In the genomic region with DNA sequence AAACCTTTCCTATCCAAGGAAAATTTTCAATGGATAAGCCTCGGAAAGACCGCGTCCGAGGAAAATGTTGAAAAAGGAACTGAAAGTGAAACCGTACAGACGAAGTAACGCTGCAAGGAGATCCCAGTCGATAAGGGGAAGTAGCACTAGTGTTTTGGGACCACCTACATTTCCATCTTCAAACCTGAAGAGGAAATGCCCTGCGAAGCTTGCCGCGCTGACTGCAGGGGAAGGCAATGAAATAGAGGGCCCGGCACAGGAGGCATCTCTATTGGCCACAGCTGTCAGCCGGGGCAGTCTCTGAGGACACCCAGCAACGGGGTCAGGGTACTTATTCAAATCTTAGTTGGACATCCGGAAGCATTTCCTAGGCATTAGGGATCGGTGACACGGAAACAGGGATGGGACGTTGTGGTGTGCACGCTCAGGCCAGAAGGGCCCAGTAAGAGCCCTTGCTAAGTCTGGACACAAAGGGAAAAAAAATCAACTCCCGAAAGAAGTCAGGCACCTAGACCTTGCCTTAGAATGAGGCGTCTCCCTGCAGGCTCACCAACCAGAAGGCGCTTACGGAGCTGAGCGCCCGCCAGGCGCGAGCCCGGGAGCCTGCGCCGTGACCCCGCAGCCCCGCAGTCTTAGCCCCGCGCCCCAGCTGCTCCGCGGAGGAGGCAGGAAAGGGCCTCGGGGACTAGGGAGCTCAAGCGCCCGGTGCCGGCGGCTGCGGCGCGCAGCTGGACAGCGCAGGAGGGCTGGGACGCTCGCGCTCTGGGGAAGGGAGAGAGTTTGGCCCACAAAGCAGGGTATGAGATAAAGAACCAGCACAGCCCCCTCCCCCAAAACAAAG, we compare ENCODE assay signal across 1 cellular context.
TF ChIP-seq lines count a peak whose summit lies in the region.

No MANE protein-coding gene starts in this region.

TF ChIP-seq in HepG2, 621 proteins besides CTCF, POLR2A, EP300 and RAD21 (continued from another document and continues in another):
- TF ChIP-seq, protein P1, sequence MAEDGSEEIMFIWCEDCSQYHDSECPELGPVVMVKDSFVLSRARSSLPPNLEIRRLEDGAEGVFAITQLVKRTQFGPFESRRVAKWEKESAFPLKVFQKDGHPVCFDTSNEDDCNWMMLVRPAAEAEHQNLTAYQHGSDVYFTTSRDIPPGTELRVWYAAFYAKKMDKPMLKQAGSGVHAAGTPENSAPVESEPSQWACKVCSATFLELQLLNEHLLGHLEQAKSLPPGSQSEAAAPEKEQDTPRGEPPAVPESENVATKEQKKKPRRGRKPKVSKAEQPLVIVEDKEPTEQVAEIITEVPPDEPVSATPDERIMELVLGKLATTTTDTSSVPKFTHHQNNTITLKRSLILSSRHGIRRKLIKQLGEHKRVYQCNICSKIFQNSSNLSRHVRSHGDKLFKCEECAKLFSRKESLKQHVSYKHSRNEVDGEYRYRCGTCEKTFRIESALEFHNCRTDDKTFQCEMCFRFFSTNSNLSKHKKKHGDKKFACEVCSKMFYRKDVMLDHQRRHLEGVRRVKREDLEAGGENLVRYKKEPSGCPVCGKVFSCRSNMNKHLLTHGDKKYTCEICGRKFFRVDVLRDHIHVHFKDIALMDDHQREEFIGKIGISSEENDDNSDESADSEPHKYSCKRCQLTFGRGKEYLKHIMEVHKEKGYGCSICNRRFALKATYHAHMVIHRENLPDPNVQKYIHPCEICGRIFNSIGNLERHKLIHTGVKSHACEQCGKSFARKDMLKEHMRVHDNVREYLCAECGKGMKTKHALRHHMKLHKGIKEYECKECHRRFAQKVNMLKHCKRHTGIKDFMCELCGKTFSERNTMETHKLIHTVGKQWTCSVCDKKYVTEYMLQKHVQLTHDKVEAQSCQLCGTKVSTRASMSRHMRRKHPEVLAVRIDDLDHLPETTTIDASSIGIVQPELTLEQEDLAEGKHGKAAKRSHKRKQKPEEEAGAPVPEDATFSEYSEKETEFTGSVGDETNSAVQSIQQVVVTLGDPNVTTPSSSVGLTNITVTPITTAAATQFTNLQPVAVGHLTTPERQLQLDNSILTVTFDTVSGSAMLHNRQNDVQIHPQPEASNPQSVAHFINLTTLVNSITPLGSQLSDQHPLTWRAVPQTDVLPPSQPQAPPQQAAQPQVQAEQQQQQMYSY (CRISPR knock-in tag; IDR thresholded peaks at IDR 0.05), result no peak
- TF ChIP-seq, protein P2, sequence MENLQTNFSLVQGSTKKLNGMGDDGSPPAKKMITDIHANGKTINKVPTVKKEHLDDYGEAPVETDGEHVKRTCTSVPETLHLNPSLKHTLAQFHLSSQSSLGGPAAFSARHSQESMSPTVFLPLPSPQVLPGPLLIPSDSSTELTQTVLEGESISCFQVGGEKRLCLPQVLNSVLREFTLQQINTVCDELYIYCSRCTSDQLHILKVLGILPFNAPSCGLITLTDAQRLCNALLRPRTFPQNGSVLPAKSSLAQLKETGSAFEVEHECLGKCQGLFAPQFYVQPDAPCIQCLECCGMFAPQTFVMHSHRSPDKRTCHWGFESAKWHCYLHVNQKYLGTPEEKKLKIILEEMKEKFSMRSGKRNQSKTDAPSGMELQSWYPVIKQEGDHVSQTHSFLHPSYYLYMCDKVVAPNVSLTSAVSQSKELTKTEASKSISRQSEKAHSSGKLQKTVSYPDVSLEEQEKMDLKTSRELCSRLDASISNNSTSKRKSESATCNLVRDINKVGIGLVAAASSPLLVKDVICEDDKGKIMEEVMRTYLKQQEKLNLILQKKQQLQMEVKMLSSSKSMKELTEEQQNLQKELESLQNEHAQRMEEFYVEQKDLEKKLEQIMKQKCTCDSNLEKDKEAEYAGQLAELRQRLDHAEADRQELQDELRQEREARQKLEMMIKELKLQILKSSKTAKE (CRISPR knock-in tag; IDR thresholded peaks at IDR 0.05; ENCODE audit: borderline replicate concordance), result no peak
- TF ChIP-seq ZNF530 (CRISPR knock-in tag; IDR thresholded peaks at IDR 0.05; ENCODE audit: low read depth) (no peak), RFXANK (CRISPR knock-in tag; IDR thresholded peaks at IDR 0.05) (no peak), RBM22 (optimal IDR thresholded peaks at IDR 0.05; ENCODE audit: low read length) (no peak), ZNF510 (CRISPR knock-in tag; IDR thresholded peaks at IDR 0.05; ENCODE audit: low read depth) (no peak), ZNF547 (CRISPR knock-in tag; IDR thresholded peaks at IDR 0.05) (no peak), ZIK1 (CRISPR knock-in tag; IDR thresholded peaks at IDR 0.05; ENCODE audit: borderline replicate concordance, low read depth) (no peak), ZNF253 (CRISPR knock-in tag; IDR thresholded peaks at IDR 0.05; ENCODE audit: borderline replicate concordance) (no peak), U2AF2 (IDR thresholded peaks at IDR 0.05; ENCODE audit: low read depth, low read length) (no peak), IRX3 (CRISPR knock-in tag; IDR thresholded peaks at IDR 0.05; ENCODE audit: borderline replicate concordance, low read depth) (no peak), EEA1 (CRISPR knock-in tag; IDR thresholded peaks at IDR 0.05; ENCODE audit: borderline replicate concordance) (no peak), REL (CRISPR knock-in tag; conservative IDR thresholded peaks at IDR 0.05) (no peak), ZNF746 (CRISPR knock-in tag; IDR thresholded peaks at IDR 0.05) (0 out of 2 replicates have a peak, but pooled peaks have one; percentile 9), BCL6 (CRISPR knock-in tag; IDR thresholded peaks at IDR 0.05) (no peak), KLF9 (CRISPR knock-in tag; IDR thresholded peaks at IDR 0.05; ENCODE audit: low read depth) (no peak), PITX1 (CRISPR knock-in tag; IDR thresholded peaks at IDR 0.05) (peak; percentile 58; the same call in 1 of the 2 replicates), ZNF562 (CRISPR knock-in tag; IDR thresholded peaks at IDR 0.05; ENCODE audit: borderline replicate concordance) (no peak), ZNF207 (IDR thresholded peaks at IDR 0.05; ENCODE audit: borderline replicate concordance) (no peak), ZNF317 (CRISPR knock-in tag; IDR thresholded peaks at IDR 0.05) (no peak), ZNF230 (CRISPR knock-in tag; IDR thresholded peaks at IDR 0.05) (no peak), CCAR2 (optimal IDR thresholded peaks at IDR 0.05; ENCODE audit: low read depth, low read length) (no peak), MTA1 (CRISPR knock-in tag; IDR thresholded peaks at IDR 0.05; ENCODE audit: borderline replicate concordance) (no peak; the same call in 1 of the 2 replicates), HDAC6 (IDR thresholded peaks at IDR 0.05; ENCODE audit: low read depth, low read length) (no peak), ZNF563 (CRISPR knock-in tag; IDR thresholded peaks at IDR 0.05) (peak; percentile 54; the same call in 1 of the 2 replicates), ZNF251 (CRISPR knock-in tag; IDR thresholded peaks at IDR 0.05) (no peak), HIVEP1 (CRISPR knock-in tag; IDR thresholded peaks at IDR 0.05) (no peak; the same call in 1 of the 2 replicates), ZNF879 (CRISPR knock-in tag; IDR thresholded peaks at IDR 0.05) (no peak), CBX2 (IDR thresholded peaks at IDR 0.05; ENCODE audit: low read depth, low read length) (no peak), CBX2 (CRISPR knock-in tag; IDR thresholded peaks at IDR 0.05; ENCODE audit: low read depth) (no peak), MIER2 (CRISPR knock-in tag; IDR thresholded peaks at IDR 0.05) (no peak), NFYB (CRISPR knock-in tag; IDR thresholded peaks at IDR 0.05) (peak; percentile 60), ZNF335 (CRISPR knock-in tag; IDR thresholded peaks at IDR 0.05) (0 out of 2 replicates have a peak, but pooled peaks have one; percentile 26), U2AF1 (optimal IDR thresholded peaks at IDR 0.05; ENCODE audit: low read depth, low read length) (peak; percentile 49), ZNF644 (CRISPR knock-in tag; IDR thresholded peaks at IDR 0.05; ENCODE audit: low read depth) (no peak), CREM (IDR thresholded peaks at IDR 0.05) (no peak), CREM (CRISPR knock-in tag; IDR thresholded peaks at IDR 0.05) (no peak), ZNF549 (CRISPR knock-in tag; IDR thresholded peaks at IDR 0.05) (no peak), ZNF773 (CRISPR knock-in tag; IDR thresholded peaks at IDR 0.05; ENCODE audit: borderline replicate concordance) (no peak; the same call in 1 of the 2 replicates), PHF8 (CRISPR knock-in tag; IDR thresholded peaks at IDR 0.05) (no peak)
- TF ChIP-seq, protein P3, sequence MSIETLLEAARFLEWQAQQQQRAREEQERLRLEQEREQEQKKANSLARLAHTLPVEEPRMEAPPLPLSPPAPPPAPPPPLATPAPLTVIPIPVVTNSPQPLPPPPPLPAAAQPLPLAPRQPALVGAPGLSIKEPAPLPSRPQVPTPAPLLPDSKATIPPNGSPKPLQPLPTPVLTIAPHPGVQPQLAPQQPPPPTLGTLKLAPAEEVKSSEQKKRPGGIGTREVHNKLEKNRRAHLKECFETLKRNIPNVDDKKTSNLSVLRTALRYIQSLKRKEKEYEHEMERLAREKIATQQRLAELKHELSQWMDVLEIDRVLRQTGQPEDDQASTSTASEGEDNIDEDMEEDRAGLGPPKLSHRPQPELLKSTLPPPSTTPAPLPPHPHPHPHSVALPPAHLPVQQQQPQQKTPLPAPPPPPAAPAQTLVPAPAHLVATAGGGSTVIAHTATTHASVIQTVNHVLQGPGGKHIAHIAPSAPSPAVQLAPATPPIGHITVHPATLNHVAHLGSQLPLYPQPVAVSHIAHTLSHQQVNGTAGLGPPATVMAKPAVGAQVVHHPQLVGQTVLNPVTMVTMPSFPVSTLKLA (IDR thresholded peaks at IDR 0.05), result no peak
- TF ChIP-seq, protein P4, sequence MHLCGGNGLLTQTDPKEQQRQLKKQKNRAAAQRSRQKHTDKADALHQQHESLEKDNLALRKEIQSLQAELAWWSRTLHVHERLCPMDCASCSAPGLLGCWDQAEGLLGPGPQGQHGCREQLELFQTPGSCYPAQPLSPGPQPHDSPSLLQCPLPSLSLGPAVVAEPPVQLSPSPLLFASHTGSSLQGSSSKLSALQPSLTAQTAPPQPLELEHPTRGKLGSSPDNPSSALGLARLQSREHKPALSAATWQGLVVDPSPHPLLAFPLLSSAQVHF (CRISPR knock-in tag; IDR thresholded peaks at IDR 0.05), result no peak
- TF ChIP-seq, protein P5, sequence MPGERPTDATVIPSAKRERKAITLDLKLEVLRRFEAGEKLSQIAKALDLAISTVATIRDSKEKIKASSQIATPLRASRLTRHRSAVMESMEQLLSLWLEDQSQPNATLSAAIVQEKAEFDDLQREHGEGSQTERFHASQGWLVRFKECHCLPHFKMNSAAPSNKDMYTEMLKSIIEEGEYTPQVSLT (CRISPR knock-in tag; IDR thresholded peaks at IDR 0.05; ENCODE audit: borderline replicate concordance, low read depth), result no peak
- TF ChIP-seq, protein P6, sequence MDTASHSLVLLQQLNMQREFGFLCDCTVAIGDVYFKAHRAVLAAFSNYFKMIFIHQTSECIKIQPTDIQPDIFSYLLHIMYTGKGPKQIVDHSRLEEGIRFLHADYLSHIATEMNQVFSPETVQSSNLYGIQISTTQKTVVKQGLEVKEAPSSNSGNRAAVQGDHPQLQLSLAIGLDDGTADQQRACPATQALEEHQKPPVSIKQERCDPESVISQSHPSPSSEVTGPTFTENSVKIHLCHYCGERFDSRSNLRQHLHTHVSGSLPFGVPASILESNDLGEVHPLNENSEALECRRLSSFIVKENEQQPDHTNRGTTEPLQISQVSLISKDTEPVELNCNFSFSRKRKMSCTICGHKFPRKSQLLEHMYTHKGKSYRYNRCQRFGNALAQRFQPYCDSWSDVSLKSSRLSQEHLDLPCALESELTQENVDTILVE (CRISPR knock-in tag; IDR thresholded peaks at IDR 0.05), result no peak
- TF ChIP-seq, protein P7, sequence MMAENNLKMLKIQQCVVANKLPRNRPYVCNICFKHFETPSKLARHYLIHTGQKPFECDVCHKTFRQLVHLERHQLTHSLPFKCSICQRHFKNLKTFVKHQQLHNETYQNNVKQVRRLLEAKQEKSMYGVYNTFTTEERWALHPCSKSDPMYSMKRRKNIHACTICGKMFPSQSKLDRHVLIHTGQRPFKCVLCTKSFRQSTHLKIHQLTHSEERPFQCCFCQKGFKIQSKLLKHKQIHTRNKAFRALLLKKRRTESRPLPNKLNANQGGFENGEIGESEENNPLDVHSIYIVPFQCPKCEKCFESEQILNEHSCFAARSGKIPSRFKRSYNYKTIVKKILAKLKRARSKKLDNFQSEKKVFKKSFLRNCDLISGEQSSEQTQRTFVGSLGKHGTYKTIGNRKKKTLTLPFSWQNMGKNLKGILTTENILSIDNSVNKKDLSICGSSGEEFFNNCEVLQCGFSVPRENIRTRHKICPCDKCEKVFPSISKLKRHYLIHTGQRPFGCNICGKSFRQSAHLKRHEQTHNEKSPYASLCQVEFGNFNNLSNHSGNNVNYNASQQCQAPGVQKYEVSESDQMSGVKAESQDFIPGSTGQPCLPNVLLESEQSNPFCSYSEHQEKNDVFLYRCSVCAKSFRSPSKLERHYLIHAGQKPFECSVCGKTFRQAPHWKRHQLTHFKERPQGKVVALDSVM (CRISPR knock-in tag; IDR thresholded peaks at IDR 0.05), result no peak
- TF ChIP-seq, protein P8, sequence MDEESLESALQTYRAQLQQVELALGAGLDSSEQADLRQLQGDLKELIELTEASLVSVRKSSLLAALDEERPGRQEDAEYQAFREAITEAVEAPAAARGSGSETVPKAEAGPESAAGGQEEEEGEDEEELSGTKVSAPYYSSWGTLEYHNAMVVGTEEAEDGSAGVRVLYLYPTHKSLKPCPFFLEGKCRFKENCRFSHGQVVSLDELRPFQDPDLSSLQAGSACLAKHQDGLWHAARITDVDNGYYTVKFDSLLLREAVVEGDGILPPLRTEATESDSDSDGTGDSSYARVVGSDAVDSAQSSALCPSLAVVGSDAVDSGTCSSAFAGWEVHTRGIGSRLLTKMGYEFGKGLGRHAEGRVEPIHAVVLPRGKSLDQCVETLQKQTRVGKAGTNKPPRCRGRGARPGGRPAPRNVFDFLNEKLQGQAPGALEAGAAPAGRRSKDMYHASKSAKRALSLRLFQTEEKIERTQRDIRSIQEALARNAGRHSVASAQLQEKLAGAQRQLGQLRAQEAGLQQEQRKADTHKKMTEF (CRISPR knock-in tag; IDR thresholded peaks at IDR 0.05), result no peak
- TF ChIP-seq, protein P9, sequence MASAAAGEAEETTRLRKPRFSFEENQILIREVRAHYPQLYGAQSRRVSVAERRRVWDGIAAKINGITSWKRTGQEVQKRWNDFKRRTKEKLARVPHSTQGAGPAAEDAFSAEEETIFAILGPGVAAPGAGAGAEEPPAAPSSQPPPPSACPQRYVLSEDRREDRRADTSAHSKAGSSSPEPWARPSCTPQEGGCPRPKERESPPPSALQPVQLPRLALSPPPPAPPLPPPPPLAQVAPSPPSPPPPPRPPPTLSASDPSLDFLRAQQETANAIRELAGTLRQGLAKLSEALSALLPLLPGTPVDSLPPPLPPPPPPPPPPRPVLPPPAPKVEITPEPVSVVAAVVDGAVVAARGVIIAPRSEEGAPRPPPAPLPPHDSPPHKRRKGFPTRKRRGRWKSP (CRISPR knock-in tag; IDR thresholded peaks at IDR 0.05), result no peak
